18 cellular contexts compared by ENCODE assay signal in the genomic region with DNA sequence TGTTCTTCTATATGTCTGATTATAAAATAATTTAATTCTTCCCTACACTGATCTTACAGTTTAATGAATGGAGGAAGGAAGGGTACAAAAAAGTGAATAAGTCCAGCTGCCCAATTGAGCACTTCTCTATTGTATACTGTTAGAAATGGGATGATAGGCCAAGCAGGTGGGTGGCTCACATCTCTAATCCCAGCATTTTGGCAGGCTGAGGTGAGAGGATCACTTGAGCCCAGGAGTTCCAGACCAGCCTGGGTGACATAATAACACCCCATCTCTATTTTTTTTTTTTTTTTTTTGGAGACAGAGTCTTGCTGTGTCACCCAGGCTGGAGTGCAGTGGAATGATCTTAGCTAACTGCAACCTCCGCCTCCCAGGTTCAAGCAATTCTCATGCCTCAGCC.
"Had no signal": no experiment of that assay in that cellular context is flagged by ENCODE, and none has a peak within 500 bp of the region (broad histone marks: within the 10 kb centered on the region; RNA-seq: fewer than 3 reads in every experiment).

No MANE protein-coding gene starts in this region.

- H3K27me3 ChIP-seq: body of pancreas, SJSA1, testis, upper lobe of right lung had no signal

- H3K27me3 Mint-ChIP-seq: activated naive CD4-positive, alpha-beta T cell treated with anti-CD3 and anti-CD28 coated beads, Interleukin-2, amount 50 U/mL, for 24 hours; stimulated activated naive CD8-positive, alpha-beta T cell treated with anti-CD3 and anti-CD28 coated beads, Interleukin-15, amount 100 ng/mL, for 72 hours had no signal

- H3K4me1 Mint-ChIP-seq: endodermal cell had no signal

- H3K9me3 Mint-ChIP-seq: activated naive CD4-positive, alpha-beta T cell treated with anti-CD3 and anti-CD28 coated beads, Interleukin-2, amount 50 U/mL, for 24 hours; endodermal cell; naive B cell; stimulated activated naive CD8-positive, alpha-beta T cell treated with anti-CD3 and anti-CD28 coated beads, Interleukin-15, amount 100 ng/mL, for 72 hours had no signal

- H3K9me3 ChIP-seq: body of pancreas, SJSA1, testis, upper lobe of right lung had no signal

- H3K4me3 Mint-ChIP-seq: activated naive CD4-positive, alpha-beta T cell treated with anti-CD3 and anti-CD28 coated beads, Interleukin-2, amount 50 U/mL, for 24 hours; endodermal cell; naive B cell had no signal

- H3K27ac Mint-ChIP-seq: activated naive CD4-positive, alpha-beta T cell treated with anti-CD3 and anti-CD28 coated beads, Interleukin-2, amount 50 U/mL, for 24 hours; endodermal cell had no signal

- H3K4me3 ChIP-seq: body of pancreas, SJSA1, testis, upper lobe of right lung had no signal

- ATAC-seq: body of pancreas; esophagus mucosa; left colon; stimulated activated naive CD8-positive, alpha-beta T cell treated with anti-CD3 and anti-CD28 coated beads, Interleukin-15, amount 100 ng/mL, for 72 hours; upper lobe of right lung had no signal

- H3K4me1 ChIP-seq: SJSA1 had no signal

- H3K27ac ChIP-seq: body of pancreas, SJSA1, testis, upper lobe of right lung had no signal

- DNase-seq: activated CD4-positive, alpha-beta T cell treated with anti-CD3 and anti-CD28 coated beads, Interleukin-2, amount 50 U/mL, for 48 hours; activated CD8-positive, alpha-beta memory T cell treated with anti-CD3 and anti-CD28 coated beads, Interleukin-2, amount 50 U/mL, for 4 hours; activated effector memory CD4-positive, alpha-beta T cell treated with Interleukin-2 at 50 U/mL for 16 hours; body of pancreas; central memory CD4-positive, alpha-beta T cell; cortex of kidney; endodermal cell; left colon; naive B cell; stimulated activated CD4-positive, alpha-beta T cell treated with anti-CD3 and anti-CD28 coated beads, Interleukin-15, amount 100 ng/mL, for 24 hours; stimulated activated CD4-positive, alpha-beta T cell treated with anti-CD3 and anti-CD28 coated beads, Interleukin-4, amount 100 ng/mL, for 24 hours; stimulated activated naive CD8-positive, alpha-beta T cell treated with anti-CD3 and anti-CD28 coated beads, Interleukin-15, amount 100 ng/mL, for 72 hours; SW 1271; testis; upper lobe of right lung had no signal
